Comparison of ENCODE assay signal across 19 cellular contexts in genomic region chr3:155304394-155304793, GRCh38. TPM values are rescaled to one million over a fixed set of nuclear protein-coding genes. Genes with fewer than 3 reads are reported as not detected.
A peak's percentile ranks its signal among the peaks of the same experiment; 100 is the strongest.
DNase-seq lines count a peak whose midpoint lies in the region; TF ChIP-seq lines count a peak whose summit lies in the region.
"Had no signal": no experiment of that assay in that cellular context is flagged by ENCODE, and none has a peak within 500 bp of the region (broad histone marks: within the 10 kb centered on the region; RNA-seq: fewer than 3 reads in every experiment).

No MANE protein-coding gene starts in this region.

- H3K56ac ChIP-seq in mesendoderm (ENCODE audit: low read length): peak overlapping the region; percentile 46

- H4K20me1 ChIP-seq in SU-DHL-6 (ENCODE audit: low read depth, low read length) (no peaks in the 10 kb centered on the region), Karpas-422 (ENCODE audit: insufficient read depth, low read depth, low read length) (no peaks in the 10 kb centered on the region)
- H4K20me1 ChIP-seq: BLaER1 treated with 17β-estradiol and CSF1 and Interleukin-3, amounts not matched to agents 10 nM and 100 nM had no signal

- H3K9ac ChIP-seq in SU-DHL-6 (ENCODE audit: low read length): no peak overlapping the region
- H3K9ac ChIP-seq in mesendoderm (ENCODE audit: low read length): no peak overlapping the region
- no peak overlapping the region for H3K9ac ChIP-seq in Karpas-422 (ENCODE audit: low read length)
- H3K9ac ChIP-seq: BLaER1 treated with 17β-estradiol and CSF1 and Interleukin-3, amounts not matched to agents 10 nM and 100 nM had no signal

- no peak overlapping the region for H4K5ac ChIP-seq in mesendoderm (ENCODE audit: low read length)

- BruUV-seq in Calu3 (replicated peaks; lab: Mats Ljungman, UMichigan): no TSS peak

- H3K9me3 Mint-ChIP-seq in Calu3 (ENCODE audit: low read depth, unreplicated experiment): peaks cover 2% of the 10 kb centered on the region

- no peak overlapping the region for H3K18ac ChIP-seq in mesendoderm (ENCODE audit: low read length)

- no peak overlapping the region for H3K23ac ChIP-seq in mesendoderm (ENCODE audit: low read length)

- H3K4me3 ChIP-seq in SU-DHL-6 (ENCODE audit: insufficient read depth, low read length, poor library complexity, severe bottlenecking): no peak overlapping the region
- no peak overlapping the region for H3K4me3 ChIP-seq in mesendoderm (ENCODE audit: low read length)
- H3K4me3 ChIP-seq in Karpas-422 (ENCODE audit: low read length): no peak overlapping the region
- H3K4me3 ChIP-seq: BLaER1 treated with 17β-estradiol and CSF1 and Interleukin-3, amounts not matched to agents 10 nM and 100 nM; PC-9 had no signal

- TF ChIP-seq CTCF in 22Rv1 (IDR thresholded peaks at IDR 0.05) (no peak), Calu3 (IDR thresholded peaks at IDR 0.05; ENCODE audit: unreplicated experiment) (no peak), SU-DHL-6 (IDR thresholded peaks at IDR 0.05; ENCODE audit: insufficient read depth, low read length, poor library complexity, severe bottlenecking) (no peak)

- no peaks in the 10 kb centered on the region for H3K79me2 ChIP-seq in SU-DHL-6 (ENCODE audit: insufficient read depth, low read length)
- H3K79me2 ChIP-seq in mesendoderm (ENCODE audit: control insufficient read depth, insufficient read depth, low read length): no peaks in the 10 kb centered on the region
- H3K79me2 ChIP-seq in Karpas-422 (ENCODE audit: low read length): no peaks in the 10 kb centered on the region

- H3K36me3 Mint-ChIP-seq in Calu3 (ENCODE audit: insufficient read depth, unreplicated experiment): peaks cover 1% of the 10 kb centered on the region

- peak overlapping the region; percentile 40 for H3K27ac Mint-ChIP-seq in Calu3 (ENCODE audit: unreplicated experiment)

- H3K27me3 ChIP-seq in SU-DHL-6 (ENCODE audit: low read length) (no peaks in the 10 kb centered on the region), mesendoderm (ENCODE audit: insufficient read depth, low read length, poor library complexity) (no peaks in the 10 kb centered on the region), Karpas-422 (ENCODE audit: low read length) (no peaks in the 10 kb centered on the region)
- H3K27me3 ChIP-seq: BLaER1 treated with 17β-estradiol and CSF1 and Interleukin-3, amounts not matched to agents 10 nM and 100 nM had no signal

- DNase-seq in Calu3: no peak
- no peak for DNase-seq in mesendoderm
- no peak for DNase-seq in T1000 (lab: John Stamatoyannopoulos, UW)
- no peak for DNase-seq in NCI-H2081 (lab: John Stamatoyannopoulos, UW)
- DNase-seq in Karpas-422: no peak
- DNase-seq: DMS79 treated with DMSO at 0.1 percent for 48 hours, HCEC 1CT, KBM-7, NCI-H1417, NCI-H187, NCI-H226, NCI-H524, NCI-H82, PC-9 had no signal

- CTCF ChIA-PET in Calu3 (lab: Charles Lee): interaction anchor here (0.8 kb wide), 1 partner anchor 72 kb away, joined by 4 read pairs; no protein-coding TSS in a partner anchor

- H3K79me1 ChIP-seq in mesendoderm (ENCODE audit: low read length): no peaks in the 10 kb centered on the region

- H3K36me3 ChIP-seq in SU-DHL-6 (ENCODE audit: low read length) (no peaks in the 10 kb centered on the region), mesendoderm (ENCODE audit: control insufficient read depth, insufficient read depth, low read length) (no peaks in the 10 kb centered on the region), Karpas-422 (ENCODE audit: insufficient read depth, low read length) (no peaks in the 10 kb centered on the region)
- H3K36me3 ChIP-seq: BLaER1 treated with 17β-estradiol and CSF1 and Interleukin-3, amounts not matched to agents 10 nM and 100 nM had no signal

- no peaks in the 10 kb centered on the region for H3K4me1 ChIP-seq in mesendoderm (ENCODE audit: control insufficient read depth, low read depth, low read length)
- peaks cover 9% of the 10 kb centered on the region for H3K4me1 ChIP-seq in Karpas-422 (ENCODE audit: low read length)

- H3K4ac ChIP-seq in mesendoderm (ENCODE audit: low read depth, low read length): no peak overlapping the region

- H2BK15ac ChIP-seq in mesendoderm (replicated peaks; ENCODE audit: low read depth): no peak overlapping the region

- intact Hi-C loops in Calu3 (cut with micrococcal nuclease; ENCODE audit: unreplicated experiment): loop anchor here (5.0 kb wide), 1 partner anchor 222 kb away; the partner anchor contains the start of gene MME

- no peak overlapping the region for H4K8ac ChIP-seq in mesendoderm (ENCODE audit: low read depth, low read length)

- H3K9me3 ChIP-seq in SU-DHL-6 (ENCODE audit: insufficient read depth, low read length): no peaks in the 10 kb centered on the region
- no peaks in the 10 kb centered on the region for H3K9me3 ChIP-seq in Karpas-422 (ENCODE audit: low read length)

- H2AFZ ChIP-seq in SU-DHL-6 (ENCODE audit: low read depth, low read length, severe bottlenecking): peak overlapping the region; percentile 24
- H2AFZ ChIP-seq in Karpas-422 (ENCODE audit: low read length): no peak overlapping the region
- H2AFZ ChIP-seq: PC-9 had no signal

- H3K4me2 ChIP-seq in SU-DHL-6 (ENCODE audit: low read depth, low read length, poor library complexity, severe bottlenecking) (no peak overlapping the region), mesendoderm (ENCODE audit: low read length) (no peak overlapping the region), Karpas-422 (ENCODE audit: low read depth, low read length, poor library complexity, severe bottlenecking) (no peak overlapping the region)
- H3K4me2 ChIP-seq: BLaER1 treated with 17β-estradiol and CSF1 and Interleukin-3, amounts not matched to agents 10 nM and 100 nM; PC-9 had no signal

- H3K27ac ChIP-seq in 22Rv1 (peak overlapping the region; percentile 66), SU-DHL-6 (ENCODE audit: low read depth, low read length) (no peak overlapping the region), mesendoderm (ENCODE audit: low read depth, low read length) (no peak overlapping the region), Karpas-422 (ENCODE audit: low read length) (no peak overlapping the region)
- H3K27ac ChIP-seq: BLaER1 treated with 17β-estradiol and CSF1 and Interleukin-3, amounts not matched to agents 10 nM and 100 nM; PC-9; RWPE1 had no signal

- H3K9me2 ChIP-seq in SU-DHL-6 (replicated peaks; ENCODE audit: insufficient read depth, low read length): no peaks in the 10 kb centered on the region
- H3K9me2 ChIP-seq in Karpas-422 (replicated peaks; ENCODE audit: insufficient read depth, low read length): no peaks in the 10 kb centered on the region

- no peak overlapping the region for H2BK5ac ChIP-seq in mesendoderm (ENCODE audit: low read length)

- no peaks in the 10 kb centered on the region for H3F3A ChIP-seq in SU-DHL-6 (ENCODE audit: insufficient read depth)

- H3K4me3 Mint-ChIP-seq in Calu3 (ENCODE audit: low read depth, unreplicated experiment): no peak overlapping the region

- H2BK120ac ChIP-seq in mesendoderm (ENCODE audit: low read depth, low read length): no peak overlapping the region

- no CpG with 5 or more reads among the region's 2 CpGs for WGBS in mesendoderm (ENCODE audit: extremely low coverage, insufficient coverage, low lambda C conversion rate)

- no peaks in the 10 kb centered on the region for H3K27me3 Mint-ChIP-seq in Calu3 (ENCODE audit: unreplicated experiment)

- peaks cover 27% of the 10 kb centered on the region for H3K4me1 Mint-ChIP-seq in Calu3 (ENCODE audit: low read depth, unreplicated experiment)

- H2AK5ac ChIP-seq in mesendoderm (ENCODE audit: low read length): no peak overlapping the region

RNA-seq across cellular contexts. Expression of gene STRIT1, which starts 10.9 kb away (rescaled TPM):
- not detected in 2 replicates for total RNA-seq in Calu3 (2022)
- 0.83 TPM for polyA plus RNA-seq in mesendoderm (2013, experiment 1 of 2)
- polyA plus RNA-seq in mesendoderm (2013, experiment 2 of 2): 0.76 TPM
- total RNA-seq in Karpas-422 (2014; rRNA removed; shearing (Covaris generic); ENCODE audit: low replicate concordance): not detected in 2 replicates
- total RNA-seq: G401, PC-9 had no signal
